In the genomic region with DNA sequence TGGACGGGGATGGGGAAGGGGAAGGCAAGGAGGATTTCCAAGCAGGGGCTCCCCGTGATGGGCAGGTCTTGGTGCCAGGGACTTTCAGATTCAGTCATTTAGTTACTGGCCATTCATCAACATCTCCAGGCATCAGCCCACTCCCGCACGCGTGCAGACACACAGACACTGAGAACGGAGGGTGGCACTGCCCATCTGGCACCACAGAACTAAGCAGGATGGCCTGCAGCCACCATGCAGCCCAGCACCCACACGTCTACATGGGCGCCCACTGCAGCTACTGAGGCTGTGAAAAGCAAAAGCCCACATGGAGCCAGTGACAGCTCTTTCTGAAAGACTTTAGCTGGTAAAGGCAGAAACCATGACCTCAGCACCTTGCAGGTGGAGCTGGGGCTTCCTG, we compare ENCODE assay signal across 15 cellular contexts.
A peak's percentile ranks its signal among the peaks of the same experiment; 100 is the strongest.
DNase-seq lines count a peak whose midpoint lies in the region; ATAC-seq and TF ChIP-seq lines count a peak whose summit lies in the region.
"Had no signal": no experiment of that assay in that cellular context is flagged by ENCODE, and none has a peak within 500 bp of the region (broad histone marks: within the 10 kb centered on the region; RNA-seq: fewer than 3 reads in every experiment).

No MANE protein-coding gene starts in this region.

- H3K36me3 ChIP-seq in osteoblast (ENCODE audit: insufficient read depth, low read length), result no peaks in the 10 kb centered on the region
- H3K36me3 ChIP-seq: HAP-1 had no signal

- no peak overlapping the region for H3K4me3 Mint-ChIP-seq in WTC11
- peak overlapping the region; percentile 34 for H3K4me3 Mint-ChIP-seq in glutamatergic neuron (ENCODE audit: unreplicated experiment)
- H3K4me3 Mint-ChIP-seq: CD4-positive, alpha-beta memory T cell; HFFc6 had no signal

- no peak for ATAC-seq in WTC11

- H3K9me3 Mint-ChIP-seq in WTC11, result peaks cover 3% of the 10 kb centered on the region; the same call in 1 of the 2 replicates
- peaks cover 3% of the 10 kb centered on the region for H3K9me3 Mint-ChIP-seq in glutamatergic neuron (ENCODE audit: unreplicated experiment)
- H3K9me3 Mint-ChIP-seq: CD4-positive, alpha-beta memory T cell; HFFc6 had no signal

- DNase-seq in WTC11 (ENCODE audit: low spot score) (no peak), glutamatergic neuron (no peak), osteoblast (ENCODE audit: insufficient read length, low spot score, missing footprints) (peak; percentile 69), GM13976 (ENCODE audit: low spot score) (no peak), cerebellar nuclear complex (lab: John Stamatoyannopoulos, UW) (no peak), ureter (ENCODE audit: low spot score) (no peak)
- DNase-seq: C1 segment of cervical spinal cord; Calu3; CD4-positive, alpha-beta memory T cell; COR-L47; DMS53; DND-41; GOT3; HFFc6 had no signal

- H3K27ac Mint-ChIP-seq in WTC11 (peak overlapping the region; percentile 30; the same call in 1 of the 2 replicates), glutamatergic neuron (ENCODE audit: unreplicated experiment) (no peak overlapping the region)
- H3K27ac Mint-ChIP-seq: CD4-positive, alpha-beta memory T cell; HFFc6 had no signal

- H3K36me3 Mint-ChIP-seq in WTC11 (no peaks in the 10 kb centered on the region), glutamatergic neuron (ENCODE audit: unreplicated experiment) (peaks cover 13% of the 10 kb centered on the region)
- H3K36me3 Mint-ChIP-seq: CD4-positive, alpha-beta memory T cell had no signal

- H3K4me1 ChIP-seq in osteoblast (ENCODE audit: insufficient read depth, low read length), result no peaks in the 10 kb centered on the region
- H3K4me1 ChIP-seq: HAP-1 had no signal

- no peaks in the 10 kb centered on the region for H3K79me2 ChIP-seq in osteoblast (ENCODE audit: insufficient read depth, low read length)

- no peaks in the 10 kb centered on the region for H3K9me3 ChIP-seq in osteoblast (ENCODE audit: low read depth, low read length)
- H3K9me3 ChIP-seq: HAP-1 had no signal

- TF ChIP-seq CTCF in WTC11 (IDR thresholded peaks at IDR 0.05), result no peak
- TF ChIP-seq CTCF in glutamatergic neuron (IDR thresholded peaks at IDR 0.05; ENCODE audit: partially characterized antibody, unreplicated experiment), result no peak
- no peak for TF ChIP-seq CTCF in osteoblast (IDR thresholded peaks at IDR 0.05; ENCODE audit: extremely low read depth, low read depth, low read length)
- no peak for TF ChIP-seq CTCF in GM13976 (IDR thresholded peaks at IDR 0.05; ENCODE audit: borderline replicate concordance, control extremely low read depth, extremely low read depth, insufficient read depth, missing control alignments)

- no peak overlapping the region for H3K27ac ChIP-seq in osteoblast (ENCODE audit: low read depth, low read length)

- POLR2A ChIA-PET in WTC11 (lab: Charles Lee), result no interaction called here

- no peak overlapping the region for H2AFZ ChIP-seq in osteoblast (ENCODE audit: low read length)

- in situ Hi-C loops in GM13976 (cut with MboI; ENCODE audit: low sequenced_read_pairs, unreplicated experiment), result no loop called here

- no peak overlapping the region for H3K4me3 ChIP-seq in osteoblast (ENCODE audit: insufficient read depth, low read length)
- H3K4me3 ChIP-seq: HAP-1 had no signal

- H4K20me1 ChIP-seq in osteoblast (ENCODE audit: insufficient read depth, low read length), result no peaks in the 10 kb centered on the region

- H3K27me3 Mint-ChIP-seq in WTC11 (ENCODE audit: low read depth), result peaks cover 3% of the 10 kb centered on the region; the same call in 1 of the 2 replicates
- peaks cover 6% of the 10 kb centered on the region for H3K27me3 Mint-ChIP-seq in glutamatergic neuron (ENCODE audit: unreplicated experiment)

- H3K27me3 ChIP-seq in osteoblast (ENCODE audit: insufficient read depth, low read length), result peaks cover 18% of the 10 kb centered on the region

- H3K4me2 ChIP-seq in osteoblast (ENCODE audit: insufficient read depth, low read length), result no peak overlapping the region

- CTCF ChIA-PET in WTC11 (lab: Charles Lee), result interaction anchor here (0.7 kb wide), 1 partner anchor 40 kb away, joined by 3 read pairs; no protein-coding TSS in a partner anchor

- no peaks in the 10 kb centered on the region for H3K4me1 Mint-ChIP-seq in WTC11
- H3K4me1 Mint-ChIP-seq in glutamatergic neuron (ENCODE audit: low read depth, unreplicated experiment), result peaks cover 2% of the 10 kb centered on the region
- H3K4me1 Mint-ChIP-seq: CD4-positive, alpha-beta memory T cell had no signal

TF ChIP-seq in WTC11, 78 proteins besides CTCF, POLR2A, EP300 and RAD21:
- TF ChIP-seq ZNF317 (CRISPR knock-in tag; IDR thresholded peaks at IDR 0.05; ENCODE audit: borderline replicate concordance, low read depth), result no peak
